ENCODE assay signal across 9 cellular contexts in the genomic region with DNA sequence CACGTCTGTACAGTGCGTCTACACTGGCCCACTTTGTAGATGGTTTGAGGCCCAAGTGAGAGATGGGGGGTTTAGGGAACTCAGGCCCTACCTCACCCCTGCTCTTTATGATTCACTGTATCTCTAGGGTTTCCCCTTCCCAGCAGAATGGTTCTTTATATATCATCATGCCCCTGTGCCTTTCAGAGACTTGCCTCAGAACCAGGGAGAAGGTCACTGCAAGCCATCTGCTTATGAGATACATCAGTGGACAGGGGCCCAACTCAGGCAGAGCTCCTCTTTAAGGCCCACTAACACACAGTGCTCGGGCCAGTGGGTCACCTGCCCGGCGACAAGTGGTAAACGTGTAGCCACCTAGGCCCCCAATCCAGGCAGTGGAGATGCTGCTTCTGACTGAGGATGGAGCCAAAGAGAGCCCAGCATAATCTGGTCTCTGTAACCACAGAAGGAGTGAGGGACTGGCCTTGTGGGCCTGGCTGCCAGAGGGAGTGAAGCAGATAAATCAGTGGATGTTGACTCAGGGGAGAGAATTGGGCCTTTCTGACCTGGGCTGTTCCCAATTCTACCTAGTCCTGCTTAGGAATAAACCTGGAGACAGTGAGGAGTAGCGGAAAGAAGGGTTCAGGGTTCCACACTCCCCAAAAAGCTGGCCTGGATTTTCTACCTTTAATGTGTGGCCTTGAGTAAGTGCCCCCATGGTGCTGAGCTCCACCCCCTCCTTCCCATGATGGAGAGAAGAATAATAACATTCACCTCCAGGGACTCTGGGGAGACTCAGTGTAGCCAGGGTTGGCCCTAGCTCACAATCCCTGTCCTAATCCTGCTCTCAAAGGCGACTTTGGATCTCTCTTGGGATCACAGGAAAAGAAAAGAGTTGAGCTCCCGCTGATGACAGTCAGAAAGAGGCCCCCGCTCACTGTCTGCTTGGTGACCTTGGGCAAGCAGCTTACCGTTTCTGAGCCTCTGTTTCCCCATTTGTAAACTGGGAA. TPM values are rescaled to one million over a fixed set of nuclear protein-coding genes. Genes with fewer than 3 reads are reported as not detected.
DNase-seq lines count a peak whose midpoint lies in the region; ATAC-seq and TF ChIP-seq lines count a peak whose summit lies in the region.
"Had no signal": no experiment of that assay in that cellular context is flagged by ENCODE, and none has a peak within 500 bp of the region (broad histone marks: within the 10 kb centered on the region; RNA-seq: fewer than 3 reads in every experiment).

No MANE protein-coding gene starts in this region.

- H2AFZ ChIP-seq in GM23338, result no peak overlapping the region

- peaks cover 14% of the 10 kb centered on the region; the same call in 2 of the 3 replicates for H3K4me1 Mint-ChIP-seq in GM23338
- peaks cover 45% of the 10 kb centered on the region for H3K4me1 Mint-ChIP-seq in activated T-helper 17 cell treated with anti-CD3 and anti-CD28 coated beads, Interleukin-2, amount 50 U/mL, for 72 hours
- peaks cover 68% of the 10 kb centered on the region for H3K4me1 Mint-ChIP-seq in stimulated activated memory B cell treated with anti-CD40 and anti-IgM and Interleukin-4, amounts not matched to agents 10 μg/mL and 1 μg/mL and 100 μg/mL, for 72 hours

- peaks cover 12% of the 10 kb centered on the region; the same call in 1 of the 2 replicates for H4K20me1 ChIP-seq in GM23338 (replicated peaks; ENCODE audit: insufficient read depth)

- H3K36me3 ChIP-seq in GM23338 (ENCODE audit: insufficient read depth), result no peaks in the 10 kb centered on the region

- peaks cover 14% of the 10 kb centered on the region for H3K36me3 Mint-ChIP-seq in GM23338 (ENCODE audit: low read depth)
- peaks cover 34% of the 10 kb centered on the region for H3K36me3 Mint-ChIP-seq in activated T-helper 17 cell treated with anti-CD3 and anti-CD28 coated beads, Interleukin-2, amount 50 U/mL, for 72 hours (ENCODE audit: low read depth)
- H3K36me3 Mint-ChIP-seq in stimulated activated memory B cell treated with anti-CD40 and anti-IgM and Interleukin-4, amounts not matched to agents 10 μg/mL and 1 μg/mL and 100 μg/mL, for 72 hours, result peaks cover 10% of the 10 kb centered on the region

- peaks cover 3% of the 10 kb centered on the region; the same call in 1 of the 2 replicates for H3F3A ChIP-seq in GM23338 (replicated peaks; ENCODE audit: low read depth)

- TF ChIP-seq CTCF in GM23338 (conservative IDR thresholded peaks at IDR 0.05; ENCODE audit: low read depth in 2 of 2), result no peak

- no peak overlapping the region for H3K27ac Mint-ChIP-seq in GM23338
- H3K27ac Mint-ChIP-seq in activated T-helper 17 cell treated with anti-CD3 and anti-CD28 coated beads, Interleukin-2, amount 50 U/mL, for 72 hours, result peak overlapping the region; percentile 99
- H3K27ac Mint-ChIP-seq in stimulated activated memory B cell treated with anti-CD40 and anti-IgM and Interleukin-4, amounts not matched to agents 10 μg/mL and 1 μg/mL and 100 μg/mL, for 72 hours, result peak overlapping the region; percentile 98

- H3K27me3 ChIP-seq in GM23338 (ENCODE audit: insufficient read depth), result peaks cover 41% of the 10 kb centered on the region

- H3K9me3 Mint-ChIP-seq in GM23338, result peaks cover 2% of the 10 kb centered on the region; the same call in 1 of the 3 replicates
- H3K9me3 Mint-ChIP-seq in activated T-helper 17 cell treated with anti-CD3 and anti-CD28 coated beads, Interleukin-2, amount 50 U/mL, for 72 hours, result no peaks in the 10 kb centered on the region
- H3K9me3 Mint-ChIP-seq in stimulated activated memory B cell treated with anti-CD40 and anti-IgM and Interleukin-4, amounts not matched to agents 10 μg/mL and 1 μg/mL and 100 μg/mL, for 72 hours, result no peaks in the 10 kb centered on the region

- H3K4me2 ChIP-seq in GM23338, result no peak overlapping the region

- no peak overlapping the region for H3K27ac ChIP-seq in GM23338 (ENCODE audit: low read depth)

- H3K79me2 ChIP-seq in GM23338 (replicated peaks; ENCODE audit: insufficient read depth), result peaks cover 9% of the 10 kb centered on the region; the same call in 1 of the 2 replicates

- peaks cover 15% of the 10 kb centered on the region for H3K4me1 ChIP-seq in GM23338 (ENCODE audit: insufficient read depth)

- ATAC-seq in GM23338 (no peak), HG02970 (IDR thresholded peaks at IDR 0.05; ENCODE audit: low FRiP score, unreplicated experiment) (no peak)
- peak; percentile 46 for ATAC-seq in activated T-helper 17 cell treated with anti-CD3 and anti-CD28 coated beads, Interleukin-2, amount 50 U/mL, for 72 hours (replicated peaks)
- no peak for ATAC-seq in stimulated activated memory B cell treated with anti-CD40 and anti-IgM and Interleukin-4, amounts not matched to agents 10 μg/mL and 1 μg/mL and 100 μg/mL, for 72 hours

- no peak overlapping the region for H3K4me3 ChIP-seq in GM23338

- peaks cover 39% of the 10 kb centered on the region for H3K27me3 Mint-ChIP-seq in GM23338 (ENCODE audit: insufficient read depth, low read depth, poor library complexity)
- no peaks in the 10 kb centered on the region for H3K27me3 Mint-ChIP-seq in activated T-helper 17 cell treated with anti-CD3 and anti-CD28 coated beads, Interleukin-2, amount 50 U/mL, for 72 hours
- no peaks in the 10 kb centered on the region for H3K27me3 Mint-ChIP-seq in stimulated activated memory B cell treated with anti-CD40 and anti-IgM and Interleukin-4, amounts not matched to agents 10 μg/mL and 1 μg/mL and 100 μg/mL, for 72 hours

- DNase-seq in GM23338 (ENCODE audit: low spot score) (no peak), glomerular visceral epithelial cell (ENCODE audit: extremely low spot score) (peak; percentile 56), NCI-H2196 (lab: John Stamatoyannopoulos, UW; ENCODE audit: unreplicated experiment) (no peak), kidney glomerular epithelial cell (lab: John Stamatoyannopoulos, UW) (no peak), NCI-H446 treated with DMSO at 0.1 percent for 48 hours (lab: John Stamatoyannopoulos, UW) (no peak)
- DNase-seq: activated effector memory CD4-positive, alpha-beta T cell treated with Interleukin-2 at 50 U/mL for 16 hours had no signal

- H3K9me2 ChIP-seq in GM23338 (ENCODE audit: insufficient read depth), result no peaks in the 10 kb centered on the region

- peak overlapping the region; percentile 23; the same call in 1 of the 3 replicates for H3K4me3 Mint-ChIP-seq in GM23338
- H3K4me3 Mint-ChIP-seq in activated T-helper 17 cell treated with anti-CD3 and anti-CD28 coated beads, Interleukin-2, amount 50 U/mL, for 72 hours, result peak overlapping the region; percentile 91
- H3K4me3 Mint-ChIP-seq in stimulated activated memory B cell treated with anti-CD40 and anti-IgM and Interleukin-4, amounts not matched to agents 10 μg/mL and 1 μg/mL and 100 μg/mL, for 72 hours, result peak overlapping the region; percentile 60

TF ChIP-seq in GM23338, 12 proteins besides CTCF, POLR2A, EP300 and RAD21:
- TF ChIP-seq EZH2phosphoT487 (IDR thresholded peaks at IDR 0.05; ENCODE audit: unreplicated experiment) (no peak), POLR2AphosphoS5 (IDR thresholded peaks at IDR 0.05; ENCODE audit: low read depth) (no peak)

RNA-seq across cellular contexts. Expression of a gene that starts 2.8 kb away (rescaled TPM):
- total RNA-seq in GM23338 (2014; rRNA removed; shearing (Covaris generic)), result 12.8 and 17.2 TPM in 2 replicates
- polyA plus RNA-seq in GM23338 (2016; fragmentation: Nextera tagmentation; extraction: Ambion mirVana), result 8.7 and 9.7 TPM in 2 replicates
- 10 to 100 TPM; 18.3 to 24.6 TPM for total RNA-seq in activated T-helper 17 cell treated with anti-CD3 and anti-CD28 coated beads, Interleukin-2, amount 50 U/mL, for 72 hours

Comparison
In these comparisons a context has a peak if more than half of its experiments do, and no peak if none do; other contexts are left out.
1. H3K4me3 Mint-ChIP-seq: peak in every context shown above with its lines; median percentile 91 in activated T-helper 17 cell treated with anti-CD3 and anti-CD28 coated beads, Interleukin-2, amount 50 U/mL, for 72 hours; 60 in stimulated activated memory B cell treated with anti-CD40 and anti-IgM and Interleukin-4, amounts not matched to agents 10 μg/mL and 1 μg/mL and 100 μg/mL, for 72 hours; 23 in GM23338.